21 cellular contexts compared by ENCODE assay signal in genomic region chr20:36974660-36975059, GRCh38. TPM values are rescaled to one million over a fixed set of nuclear protein-coding genes. Genes with fewer than 3 reads are reported as not detected.
DNase-seq lines count a peak whose midpoint lies in the region; ATAC-seq and TF ChIP-seq lines count a peak whose summit lies in the region.
"Had no signal": no experiment of that assay in that cellular context is flagged by ENCODE, and none has a peak within 500 bp of the region (broad histone marks: within the 10 kb centered on the region; RNA-seq: fewer than 3 reads in every experiment).

No MANE protein-coding gene starts in this region.

- TF ChIP-seq CTCF in activated CD8-positive, alpha-beta T cell treated with anti-CD3 and anti-CD28 coated beads for 36 hours (IDR thresholded peaks at IDR 0.05), result no peak

- no peaks in the 10 kb centered on the region for H3K27me3 ChIP-seq in CD4-positive, alpha-beta memory T cell (ENCODE audit: insufficient read depth, low read length)
- H3K27me3 ChIP-seq: tibial artery had no signal

- no peak for ATAC-seq in activated CD8-positive, alpha-beta memory T cell treated with anti-CD3 and anti-CD28 coated beads, Interleukin-2, amount 10 ng/mL, durations not matched to agents 7 days and 5 days
- peak; percentile 24 for ATAC-seq in activated CD8-positive, alpha-beta T cell treated with anti-CD3 and anti-CD28 coated beads for 36 hours
- ATAC-seq in HG03520 (IDR thresholded peaks at IDR 0.05; ENCODE audit: unreplicated experiment), result no peak
- ATAC-seq: Right ventricle myocardium inferior had no signal

- H3K27me3 Mint-ChIP-seq in activated CD8-positive, alpha-beta memory T cell treated with anti-CD3 and anti-CD28 coated beads, Interleukin-2, amount 10 ng/mL, durations not matched to agents 7 days and 5 days, result no peaks in the 10 kb centered on the region
- H3K27me3 Mint-ChIP-seq in CD4-positive, alpha-beta memory T cell, result no peaks in the 10 kb centered on the region
- H3K27me3 Mint-ChIP-seq in activated CD8-positive, alpha-beta T cell treated with anti-CD3 and anti-CD28 coated beads for 36 hours, result no peaks in the 10 kb centered on the region
- H3K27me3 Mint-ChIP-seq: stimulated activated naive CD8-positive, alpha-beta T cell treated with anti-CD3 and anti-CD28 coated beads, Interleukin-15, Interleukin-2, amounts not matched to agents 100 ng/mL and 50 ng/mL, for 24 hours had no signal

- no peaks in the 10 kb centered on the region for H3K36me3 ChIP-seq in CD4-positive, alpha-beta memory T cell (ENCODE audit: insufficient read depth, low read length)
- H3K36me3 ChIP-seq: tibial artery had no signal

- no peaks in the 10 kb centered on the region for H3K9me3 ChIP-seq in CD4-positive, alpha-beta memory T cell (ENCODE audit: control insufficient read depth in 1 of 2, low read length in 2 of 2)
- H3K9me3 ChIP-seq: tibial artery had no signal

- peak overlapping the region; percentile 21 for H3K27ac ChIP-seq in CD4-positive, alpha-beta memory T cell (ENCODE audit: low read depth, low read length)
- H3K27ac ChIP-seq: GM23248, tibial artery had no signal

- CTCF ChIA-PET in activated CD8-positive, alpha-beta memory T cell treated with anti-CD3 and anti-CD28 coated beads, Interleukin-2, amount 10 ng/mL, durations not matched to agents 7 days and 5 days (lab: Charles Lee), result interaction anchor here (1.1 to 1.3 kb wide), 3 partner anchors 25 to 55 kb away, joined by 3 read pairs; no protein-coding TSS in a partner anchor
- CTCF ChIA-PET in CD4-positive, alpha-beta memory T cell (lab: Charles Lee; ENCODE audit: partially characterized antibody), result interaction anchor here (0.8 to 2.1 kb wide), 17 partner anchors 9 to 107 kb away, joined by 3 to 9 read pairs (median 4); no protein-coding TSS in a partner anchor
- CTCF ChIA-PET in activated CD8-positive, alpha-beta T cell treated with anti-CD3 and anti-CD28 coated beads for 36 hours (lab: Charles Lee), result interaction anchor here (1.1 kb wide), 1 partner anchor 24 kb away, joined by 3 read pairs; no protein-coding TSS in a partner anchor

- H3K4me3 ChIP-seq in CD4-positive, alpha-beta memory T cell (ENCODE audit: low read length in 2 of 2), result peak overlapping the region in 1 of 2 donors; percentile 8
- H3K4me3 ChIP-seq: GM23248, smooth muscle cell, tibial artery had no signal

- peaks cover 7% of the 10 kb centered on the region for H3K36me3 Mint-ChIP-seq in activated CD8-positive, alpha-beta memory T cell treated with anti-CD3 and anti-CD28 coated beads, Interleukin-2, amount 10 ng/mL, durations not matched to agents 7 days and 5 days
- peaks cover 3 to 5% of the 10 kb centered on the region in 2 donors for H3K36me3 Mint-ChIP-seq in CD4-positive, alpha-beta memory T cell
- peaks cover 8% of the 10 kb centered on the region for H3K36me3 Mint-ChIP-seq in activated CD8-positive, alpha-beta T cell treated with anti-CD3 and anti-CD28 coated beads for 36 hours (ENCODE audit: low read depth)

- no peak for DNase-seq in activated CD8-positive, alpha-beta memory T cell treated with anti-CD3 and anti-CD28 coated beads, Interleukin-2, amount 10 ng/mL, durations not matched to agents 7 days and 5 days
- no peak for DNase-seq in activated CD8-positive, alpha-beta memory T cell treated with anti-CD3 and anti-CD28 coated beads, Interleukin-2, amount 50 U/mL, for 4 hours
- peak in 2 of 5 donors; percentile 37 to 57 for DNase-seq in CD4-positive, alpha-beta memory T cell
- DNase-seq in activated CD8-positive, alpha-beta T cell treated with anti-CD3 and anti-CD28 coated beads for 36 hours, result peak; percentile 27
- DNase-seq in left kidney (ENCODE audit: low read depth, low spot score), result peak; percentile 58
- DNase-seq in inferior parietal cortex (ENCODE audit: extremely low spot score), result no peak
- DNase-seq in DMS53 treated with DMSO at 0.1 percent for 48 hours (lab: John Stamatoyannopoulos, UW; ENCODE audit: unreplicated experiment), result no peak
- DNase-seq: endodermal cell, GM23248, kidney glomerular epithelial cell, mammary epithelial cell, NCI-H1092 treated with DMSO at 0.1 percent for 48 hours, NCI-H2029 treated with DMSO at 0.1 percent for 48 hours, NCI-H345, NCI-H82, OCI-M1, tibial artery had no signal

- intact Hi-C loops in CD4-positive, alpha-beta memory T cell (cut with micrococcal nuclease), result loop anchor here (1.0 kb wide), 2 partner anchors 23 to 44 kb away; partner anchors contain the start of gene SAMHD1
- intact Hi-C loops in activated CD8-positive, alpha-beta T cell treated with anti-CD3 and anti-CD28 coated beads for 36 hours (cut with micrococcal nuclease), result no loop called here

- H3K4me3 Mint-ChIP-seq in activated CD8-positive, alpha-beta memory T cell treated with anti-CD3 and anti-CD28 coated beads, Interleukin-2, amount 10 ng/mL, durations not matched to agents 7 days and 5 days, result no peak overlapping the region
- H3K4me3 Mint-ChIP-seq in CD4-positive, alpha-beta memory T cell, result peak overlapping the region in 7 of 8 donors; percentile 8 to 79 (median 31)
- H3K4me3 Mint-ChIP-seq in activated CD8-positive, alpha-beta T cell treated with anti-CD3 and anti-CD28 coated beads for 36 hours, result no peak overlapping the region
- H3K4me3 Mint-ChIP-seq: endodermal cell had no signal

- peaks cover 61% of the 10 kb centered on the region for H3K4me1 ChIP-seq in CD4-positive, alpha-beta memory T cell (ENCODE audit: insufficient read depth, low read length)
- H3K4me1 ChIP-seq: tibial artery had no signal

- no peaks in the 10 kb centered on the region for H3K9me3 Mint-ChIP-seq in activated CD8-positive, alpha-beta memory T cell treated with anti-CD3 and anti-CD28 coated beads, Interleukin-2, amount 10 ng/mL, durations not matched to agents 7 days and 5 days (ENCODE audit: low read depth)
- H3K9me3 Mint-ChIP-seq in CD4-positive, alpha-beta memory T cell, result no peaks in the 10 kb centered on the region
- H3K9me3 Mint-ChIP-seq in activated CD8-positive, alpha-beta T cell treated with anti-CD3 and anti-CD28 coated beads for 36 hours, result peaks cover 8% of the 10 kb centered on the region
- H3K9me3 Mint-ChIP-seq: stimulated activated naive CD8-positive, alpha-beta T cell treated with anti-CD3 and anti-CD28 coated beads, Interleukin-15, Interleukin-2, amounts not matched to agents 100 ng/mL and 50 ng/mL, for 24 hours had no signal

- peak overlapping the region; percentile 15 for H3K27ac Mint-ChIP-seq in activated CD8-positive, alpha-beta memory T cell treated with anti-CD3 and anti-CD28 coated beads, Interleukin-2, amount 10 ng/mL, durations not matched to agents 7 days and 5 days
- peak overlapping the region; percentile 77 to 96 (median 89) for H3K27ac Mint-ChIP-seq in CD4-positive, alpha-beta memory T cell
- H3K27ac Mint-ChIP-seq in activated CD8-positive, alpha-beta T cell treated with anti-CD3 and anti-CD28 coated beads for 36 hours, result no peak overlapping the region
- H3K27ac Mint-ChIP-seq: endodermal cell had no signal

- H3K4me1 Mint-ChIP-seq in activated CD8-positive, alpha-beta memory T cell treated with anti-CD3 and anti-CD28 coated beads, Interleukin-2, amount 10 ng/mL, durations not matched to agents 7 days and 5 days, result peaks cover 27% of the 10 kb centered on the region
- H3K4me1 Mint-ChIP-seq in CD4-positive, alpha-beta memory T cell, result peaks cover 27 to 56% (median 43%) of the 10 kb centered on the region in 4 donors
- peaks cover 47% of the 10 kb centered on the region for H3K4me1 Mint-ChIP-seq in activated CD8-positive, alpha-beta T cell treated with anti-CD3 and anti-CD28 coated beads for 36 hours (ENCODE audit: low read depth)
- H3K4me1 Mint-ChIP-seq: endodermal cell had no signal

- POLR2A ChIA-PET in CD4-positive, alpha-beta memory T cell (lab: Charles Lee; ENCODE audit: partially characterized antibody), result interaction anchor here (0.8 to 4.2 kb wide), 19 partner anchors 9 to 121 kb away, joined by 3 to 77 read pairs (median 6); partner anchors contain the start of gene RBL1
- POLR2A ChIA-PET in activated CD8-positive, alpha-beta T cell treated with anti-CD3 and anti-CD28 coated beads for 36 hours (lab: Charles Lee), result interaction anchor here (1.1 kb wide), 1 partner anchor 120 kb away, joined by 4 read pairs; no protein-coding TSS in a partner anchor

RNA-seq across cellular contexts. Expression of gene SAMHD1, which starts 23.2 kb away (rescaled TPM):
- total RNA-seq in activated CD8-positive, alpha-beta memory T cell treated with anti-CD3 and anti-CD28 coated beads, Interleukin-2, amount 10 ng/mL, durations not matched to agents 7 days and 5 days, result 100 to 1,000 TPM; 167 to 213 TPM
- total RNA-seq in CD4-positive, alpha-beta memory T cell, result 100 to 1,000 TPM; 216 to 223 TPM
- polyA plus RNA-seq in CD4-positive, alpha-beta memory T cell, result 100 to 1,000 TPM; 291 to 332 TPM
- 10 to 100 TPM; 30.6 to 35.9 TPM for total RNA-seq in activated CD8-positive, alpha-beta T cell treated with anti-CD3 and anti-CD28 coated beads for 36 hours

Comparison
In these comparisons a context has a peak if more than half of its experiments do, and no peak if none do; other contexts are left out.
1. DNase-seq: peak in activated CD8-positive, alpha-beta T cell treated with anti-CD3 and anti-CD28 coated beads for 36 hours (single experiment) and left kidney (single experiment); none in activated CD8-positive, alpha-beta memory T cell treated with anti-CD3 and anti-CD28 coated beads, Interleukin-2, amount 10 ng/mL, durations not matched to agents 7 days and 5 days (single experiment), activated CD8-positive, alpha-beta memory T cell treated with anti-CD3 and anti-CD28 coated beads, Interleukin-2, amount 50 U/mL, for 4 hours (single experiment), inferior parietal cortex (single experiment) and DMS53 treated with DMSO at 0.1 percent for 48 hours (single experiment).
2. H3K4me3 Mint-ChIP-seq: peak in CD4-positive, alpha-beta memory T cell (7 of 8); none in activated CD8-positive, alpha-beta memory T cell treated with anti-CD3 and anti-CD28 coated beads, Interleukin-2, amount 10 ng/mL, durations not matched to agents 7 days and 5 days (single experiment) and activated CD8-positive, alpha-beta T cell treated with anti-CD3 and anti-CD28 coated beads for 36 hours (single experiment).
3. RNA of gene SAMHD1, which starts 23.2 kb away (total RNA-seq): 216 to 223 TPM in CD4-positive, alpha-beta memory T cell and 167 to 213 TPM in activated CD8-positive, alpha-beta memory T cell treated with anti-CD3 and anti-CD28 coated beads, Interleukin-2, amount 10 ng/mL, durations not matched to agents 7 days and 5 days; 30.6 to 35.9 TPM in activated CD8-positive, alpha-beta T cell treated with anti-CD3 and anti-CD28 coated beads for 36 hours; every median in the first group is over 4 times any median in the second.